Comparison of ENCODE assay signal across 22 cellular contexts in the genomic region with DNA sequence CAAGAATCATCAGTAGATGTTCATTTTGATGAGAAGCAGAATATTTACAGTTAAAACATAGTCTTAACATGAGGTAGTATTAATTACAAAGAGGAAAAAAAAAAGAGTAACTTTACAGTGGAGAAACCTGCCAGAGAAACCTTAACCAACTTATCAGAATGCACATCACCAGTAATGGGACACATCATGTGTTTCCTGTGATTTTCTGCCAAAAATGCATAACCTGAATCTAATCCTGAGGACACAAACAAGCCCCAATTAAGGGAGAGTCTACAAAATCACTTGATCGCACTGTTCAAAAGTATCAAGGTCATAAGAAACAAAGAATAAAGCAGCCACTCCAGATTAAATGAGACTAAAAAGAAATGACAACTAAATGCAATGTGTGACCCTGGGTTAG.
"Had no signal": no experiment of that assay in that cellular context is flagged by ENCODE, and none has a peak within 500 bp of the region (broad histone marks: within the 10 kb centered on the region; RNA-seq: fewer than 3 reads in every experiment).

No MANE protein-coding gene starts in this region.

- ATAC-seq: activated CD8-positive, alpha-beta T cell treated with anti-CD3 and anti-CD28 coated beads for 36 hours; activated naive CD4-positive, alpha-beta T cell treated with anti-CD3 and anti-CD28 coated beads, Interleukin-2, amount 50 U/mL, for 72 hours; activated T-cell treated with anti-CD3 and anti-CD28 coated beads, Interleukin-2, amount 50 U/mL, for 4 hours; effector memory CD8-positive, alpha-beta T cell; foreskin keratinocyte; heart right ventricle; naive thymus-derived CD8-positive, alpha-beta T cell; stimulated activated memory B cell treated with anti-CD40 and anti-IgM and Interleukin-4, amounts not matched to agents 10 μg/mL and 1 μg/mL and 100 μg/mL, for 72 hours; stimulated activated naive CD8-positive, alpha-beta T cell treated with anti-CD3 and anti-CD28 coated beads, Interleukin-15, amount 100 ng/mL, for 72 hours had no signal

- H3K27me3 ChIP-seq: colonic mucosa, esophagus muscularis mucosa, foreskin keratinocyte, heart right ventricle, sigmoid colon, thyroid gland, upper lobe of left lung, vagina had no signal

- H3K36me3 ChIP-seq: colonic mucosa had no signal

- H3K4me3 ChIP-seq: colonic mucosa, esophagus muscularis mucosa, heart right ventricle, sigmoid colon, thyroid gland, upper lobe of left lung, vagina had no signal

- H3K27ac ChIP-seq: colonic mucosa, esophagus muscularis mucosa, foreskin keratinocyte, sigmoid colon, thyroid gland, vagina had no signal

- H3K9me3 ChIP-seq: colonic mucosa, esophagus muscularis mucosa, heart right ventricle, sigmoid colon, thyroid gland, upper lobe of left lung, vagina had no signal

- H3K4me1 ChIP-seq: foreskin keratinocyte, sigmoid colon, vagina had no signal

- DNase-seq: activated CD4-positive, alpha-beta T cell treated with anti-CD3 and anti-CD28 coated beads, Interleukin-2, amount 50 U/mL, for 1 hour; activated CD8-positive, alpha-beta T cell treated with anti-CD3 and anti-CD28 coated beads for 36 hours; activated naive CD4-positive, alpha-beta T cell; activated T-cell treated with anti-CD3 and anti-CD28 coated beads, Interleukin-2, amount 50 U/mL, for 4 hours; colonic mucosa; effector memory CD8-positive, alpha-beta T cell; foreskin keratinocyte; heart right ventricle; mesenchymal stem cell; naive thymus-derived CD8-positive, alpha-beta T cell; occipital lobe; small intestine; stimulated activated CD4-positive, alpha-beta T cell treated with anti-CD3 and anti-CD28 coated beads, Interleukin-4, amount 100 ng/mL, for 24 hours; stimulated activated naive CD8-positive, alpha-beta T cell treated with anti-CD3 and anti-CD28 coated beads, Interleukin-15, amount 100 ng/mL, for 72 hours; T-helper 1 cell; thyroid gland; upper lobe of left lung had no signal
